1 cellular context compared by ENCODE assay signal in genomic region chr16:86277236-86277635, GRCh38.
TF ChIP-seq lines count a peak whose summit lies in the region.

No MANE protein-coding gene starts in this region.

TF ChIP-seq in WTC11, 78 proteins besides CTCF, POLR2A, EP300 and RAD21 (continued from another document and continues in another):
- TF ChIP-seq ZNF532 (CRISPR knock-in tag; IDR thresholded peaks at IDR 0.05; ENCODE audit: borderline replicate concordance) (no peak), TCF7 (CRISPR knock-in tag; IDR thresholded peaks at IDR 0.05; ENCODE audit: low read depth) (no peak), MYBL2 (CRISPR knock-in tag; IDR thresholded peaks at IDR 0.05) (no peak), MAX (CRISPR knock-in tag; IDR thresholded peaks at IDR 0.05) (peak; percentile 90), PRDM15 (CRISPR knock-in tag; IDR thresholded peaks at IDR 0.05) (no peak), NR2C2 (CRISPR knock-in tag; IDR thresholded peaks at IDR 0.05) (no peak), ZNF317 (CRISPR knock-in tag; IDR thresholded peaks at IDR 0.05; ENCODE audit: borderline replicate concordance, low read depth) (no peak), ZNF671 (CRISPR knock-in tag; IDR thresholded peaks at IDR 0.05) (no peak), HMGXB4 (CRISPR knock-in tag; IDR thresholded peaks at IDR 0.05) (no peak), FOXK1 (CRISPR knock-in tag; IDR thresholded peaks at IDR 0.05) (peak; percentile 77), SP1 (CRISPR knock-in tag; conservative IDR thresholded peaks at IDR 0.05) (0 out of 2 replicates have a peak, but pooled peaks have one; percentile 30), MXD4 (CRISPR knock-in tag; IDR thresholded peaks at IDR 0.05; ENCODE audit: borderline replicate concordance) (no peak), IRF1 (CRISPR knock-in tag; IDR thresholded peaks at IDR 0.05) (no peak), AFF4 (CRISPR knock-in tag; IDR thresholded peaks at IDR 0.05; ENCODE audit: borderline replicate concordance) (no peak), JUN (CRISPR knock-in tag; IDR thresholded peaks at IDR 0.05) (no peak), NFATC4 (CRISPR knock-in tag; IDR thresholded peaks at IDR 0.05) (no peak), NFE2L1 (CRISPR knock-in tag; IDR thresholded peaks at IDR 0.05) (peak; percentile 69; the same call in 1 of the 2 replicates), ZBTB21 (CRISPR knock-in tag; IDR thresholded peaks at IDR 0.05; ENCODE audit: borderline replicate concordance) (no peak), ERG (CRISPR knock-in tag; IDR thresholded peaks at IDR 0.05) (no peak), ELF4 (CRISPR knock-in tag; IDR thresholded peaks at IDR 0.05; ENCODE audit: low read depth) (no peak), GTF2I (CRISPR knock-in tag; conservative IDR thresholded peaks at IDR 0.05) (no peak), ZNF423 (CRISPR knock-in tag; IDR thresholded peaks at IDR 0.05) (no peak), TEAD1 (CRISPR knock-in tag; IDR thresholded peaks at IDR 0.05) (peak; percentile 85; the same call in 1 of the 2 replicates), ZNF281 (CRISPR knock-in tag; IDR thresholded peaks at IDR 0.05) (no peak), E2F4 (CRISPR knock-in tag; IDR thresholded peaks at IDR 0.05; ENCODE audit: borderline replicate concordance, low read depth) (no peak), ZSCAN18 (CRISPR knock-in tag; IDR thresholded peaks at IDR 0.05) (no peak), GABPB1 (CRISPR knock-in tag; IDR thresholded peaks at IDR 0.05) (no peak), ATF2 (CRISPR knock-in tag; IDR thresholded peaks at IDR 0.05; ENCODE audit: borderline replicate concordance, low read depth) (no peak)
